Comparison of ENCODE assay signal across 8 cellular contexts in the genomic region with DNA sequence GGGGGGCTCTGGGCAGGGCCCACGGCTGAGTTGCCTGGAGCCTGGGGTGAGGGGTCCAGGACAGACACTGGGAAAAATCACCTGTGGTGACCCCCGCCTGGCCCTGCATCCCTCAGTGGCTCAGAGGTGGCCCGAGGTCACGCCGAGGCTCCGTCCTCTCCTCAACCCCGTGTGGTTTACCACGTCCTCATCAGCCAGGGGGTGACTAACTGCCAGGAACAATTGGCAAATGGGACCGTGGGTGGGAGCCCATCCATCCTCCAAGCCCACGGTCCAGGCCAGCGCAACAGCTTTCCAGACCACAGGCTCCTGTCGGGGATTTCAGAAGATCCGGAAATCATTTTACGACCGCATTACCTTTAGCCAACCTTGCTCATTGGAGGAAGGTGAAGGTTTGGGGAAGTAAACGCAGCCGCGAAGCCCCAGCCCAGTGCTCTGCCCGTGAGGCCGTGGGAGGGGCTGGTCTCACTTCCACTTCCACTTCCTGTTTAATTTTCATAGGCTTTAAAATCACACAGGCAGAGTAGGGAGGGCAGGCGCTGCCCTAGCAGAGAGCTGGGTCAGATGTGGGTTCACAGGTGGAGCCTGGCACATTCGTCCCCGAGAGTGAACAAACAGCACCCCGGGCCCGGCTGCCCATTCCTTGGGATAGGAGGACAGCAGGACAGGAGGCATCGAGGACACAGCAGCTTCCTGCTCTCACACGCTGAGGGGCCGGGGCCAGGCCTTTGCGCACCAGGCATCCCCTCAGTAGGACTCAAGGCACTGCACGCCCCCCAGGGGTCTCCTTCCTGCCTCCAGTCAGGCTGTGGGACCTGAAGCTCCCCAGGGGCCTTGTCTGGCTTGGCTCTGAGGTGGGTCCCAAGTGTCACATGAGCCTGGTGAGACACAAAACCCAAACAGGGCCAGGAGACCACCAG. TPM values are rescaled to one million over a fixed set of nuclear protein-coding genes. Genes with fewer than 3 reads are reported as not detected.
DNase-seq lines count a peak whose midpoint lies in the region; ATAC-seq, FAIRE-seq and TF ChIP-seq lines count a peak whose summit lies in the region.

No MANE protein-coding gene starts in this region.

- peaks cover 0 to 60% (median 10%) of the 10 kb centered on the region in 3 donors for H3K27me3 ChIP-seq in psoas muscle (ENCODE audit: insufficient read depth in 3 of 3, low read length in 2 of 3)

- ATAC-seq in GM18508 (IDR thresholded peaks at IDR 0.05; ENCODE audit: insufficient read depth, unreplicated experiment) (peak; percentile 85), HG02759 (IDR thresholded peaks at IDR 0.05; ENCODE audit: unreplicated experiment) (peak; percentile 94), psoas muscle (peak in 2 of 4 donors; percentile 27)

- FAIRE-seq in HTR-8/SVneo (lab: Jason Lieb, UNC) = no peak

- H3K4me3 ChIP-seq in psoas muscle = no peak overlapping the region

- intact Hi-C loops in psoas muscle (cut with DNase I) = no loop called here

- H3K27ac ChIP-seq in psoas muscle = no peak overlapping the region

- no peak for TF ChIP-seq CTCF in psoas muscle (IDR thresholded peaks at IDR 0.05)

- H3K4me1 ChIP-seq in psoas muscle = no peaks in the 10 kb centered on the region

- H3K36me3 ChIP-seq in psoas muscle (ENCODE audit: insufficient read depth in 1 of 2, low read depth in 1 of 2) = no peaks in the 10 kb centered on the region

- 67 to 70% (median 69%) methylated on average over 30 of the region's 30 CpGs for WGBS in psoas muscle, 3 donors

- DNase-seq in NOMO-1 treated with DMSO at 0.1 percent for 48 hours (lab: John Stamatoyannopoulos, UW; ENCODE audit: unreplicated experiment) (peak; percentile 100), psoas muscle (peak; percentile 41 to 66), NCI-H510A treated with DMSO at 0.1 percent for 48 hours (lab: John Stamatoyannopoulos, UW) (no peak), HTR-8/SVneo (ENCODE audit: insufficient read length, low spot score) (no peak), foreskin melanocyte (no peak)
- DNase-seq in activated naive CD4-positive, alpha-beta T cell treated with anti-CD3 and anti-CD28 coated beads, Interleukin-2, amount 50 U/mL, for 16 hours = peak; percentile 51

- no peaks in the 10 kb centered on the region for H3K9me3 ChIP-seq in psoas muscle

RNA-seq across cellular contexts. Expression of a gene that starts 19.8 kb away (rescaled TPM):
- 1 to 10 TPM in 2 of 4 donors, under 1 TPM in 2; 0.81 to 1.7 (median 1.0) TPM for total RNA-seq in psoas muscle
- 1 to 10 TPM; 1.2 to 1.7 (median 1.6) TPM for polyA plus RNA-seq in psoas muscle

Comparison
In these comparisons a context has a peak if more than half of its experiments do, and no peak if none do; other contexts are left out.
1. DNase-seq: peak in NOMO-1 treated with DMSO at 0.1 percent for 48 hours (single experiment), activated naive CD4-positive, alpha-beta T cell treated with anti-CD3 and anti-CD28 coated beads, Interleukin-2, amount 50 U/mL, for 16 hours (single experiment) and psoas muscle (2 of 2); none in NCI-H510A treated with DMSO at 0.1 percent for 48 hours (single experiment), HTR-8/SVneo (single experiment) and foreskin melanocyte (single experiment).